Comparison of ENCODE assay signal across 1 cellular context in the genomic region with DNA sequence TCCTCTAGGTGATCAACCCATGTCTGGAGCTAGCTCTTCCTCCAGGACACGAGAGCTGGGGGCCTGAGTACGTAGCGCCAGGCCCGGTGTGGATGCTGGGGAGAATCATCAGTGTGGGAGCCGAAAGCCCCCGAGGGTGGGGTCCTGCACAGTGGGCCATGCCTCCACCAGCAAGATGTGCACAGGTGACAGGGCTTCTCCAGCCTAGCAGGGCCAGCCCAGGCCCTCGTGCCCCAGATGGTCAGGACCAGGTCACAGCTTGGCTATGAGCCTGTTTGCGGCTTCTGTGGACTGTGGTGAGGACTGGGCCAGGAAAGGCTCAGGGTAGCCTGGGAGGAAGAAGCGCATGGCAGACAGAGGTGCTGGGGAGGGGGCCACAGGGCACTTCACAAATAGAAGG.
TF ChIP-seq lines count a peak whose summit lies in the region.

No MANE protein-coding gene starts in this region.

TF ChIP-seq in endothelial cell of umbilical vein, 7 proteins besides CTCF, POLR2A, EP300 and RAD21:
- TF ChIP-seq GATA2 (IDR thresholded peaks at IDR 0.05; ENCODE audit: insufficient read depth, insufficient read length, low read depth, low read length) (no peak), EZH2 (IDR thresholded peaks at IDR 0.05; ENCODE audit: borderline replicate concordance, low read depth, low read length, severe bottlenecking) (no peak)
- TF ChIP-seq, protein P1, sequence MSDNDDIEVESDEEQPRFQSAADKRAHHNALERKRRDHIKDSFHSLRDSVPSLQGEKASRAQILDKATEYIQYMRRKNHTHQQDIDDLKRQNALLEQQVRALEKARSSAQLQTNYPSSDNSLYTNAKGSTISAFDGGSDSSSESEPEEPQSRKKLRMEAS (IDR thresholded peaks at IDR 0.05; ENCODE audit: insufficient read depth, insufficient read length) = no peak
